Comparison of ENCODE assay signal across 8 cellular contexts in genomic region chr7:55254242-55254595, GRCh38.
A peak's percentile ranks its signal among the peaks of the same experiment; 100 is the strongest.
DNase-seq lines count a peak whose midpoint lies in the region; ATAC-seq and TF ChIP-seq lines count a peak whose summit lies in the region.

No MANE protein-coding gene starts in this region.

- DNase-seq in heart right ventricle (no peak), Right ventricle myocardium inferior (ENCODE audit: missing footprints) (no peak), brain microvascular endothelial cell (no peak), memory B cell (ENCODE audit: low spot score in 2 of 2) (no peak), uterus (no peak), NAMALWA (ENCODE audit: low spot score) (no peak), GM20000 (ENCODE audit: low spot score) (no peak), DMS114 treated with DMSO at 0.1 percent for 48 hours (lab: John Stamatoyannopoulos, UW; ENCODE audit: unreplicated experiment) (no peak)

- H3K4me1 ChIP-seq in heart right ventricle = peaks cover 0 to 19% (median 11%) of the 10 kb centered on the region in 9 donors
- H3K4me1 ChIP-seq in uterus = no peaks in the 10 kb centered on the region

- no peak overlapping the region for H3K27ac Mint-ChIP-seq in memory B cell

- no peak for ATAC-seq in heart right ventricle
- no peak for ATAC-seq in Right ventricle myocardium inferior
- ATAC-seq in memory B cell (ENCODE audit: low read depth) = no peak

- in situ Hi-C loops in brain microvascular endothelial cell (cut with HindIII; ENCODE audit: low pct_ligation_motif_present, low sequenced_read_pairs) = loop anchor here (25.0 kb wide), 1 partner anchor 467 kb away; no protein-coding TSS in a partner anchor

- peak overlapping the region; percentile 73 for H3K4me3 Mint-ChIP-seq in memory B cell

- H3K9me3 ChIP-seq in heart right ventricle = no peaks in the 10 kb centered on the region
- H3K9me3 ChIP-seq in uterus = no peaks in the 10 kb centered on the region

- peak overlapping the region; percentile 46 to 84 (median 60) for H3K4me3 ChIP-seq in heart right ventricle
- peak overlapping the region; percentile 56 for H3K4me3 ChIP-seq in brain microvascular endothelial cell (ENCODE audit: low read depth, low read length)
- H3K4me3 ChIP-seq in uterus = peak overlapping the region; percentile 38 to 46

- intact Hi-C loops in heart right ventricle (cut with DNase I) = loop anchor here in 7 of 10 donors (2.0 to 10.0 kb wide), 12 partner anchors 119 to 479 kb away; partner anchors contain the start of gene EGFR (in 5 of the 7)
- intact Hi-C loops in Right ventricle myocardium inferior (cut with DNase I) = loop anchor here (2.0 to 10.0 kb wide), 5 partner anchors 119 to 465 kb away; partner anchors contain the start of gene EGFR
- intact Hi-C loops in uterus (cut with DNase I; ENCODE audit: low total_unique reads) = loop anchor here (5.0 kb wide), 1 partner anchor 472 kb away; no protein-coding TSS in a partner anchor

- peak overlapping the region in 1 of 10 donors; percentile 52 for H3K27ac ChIP-seq in heart right ventricle
- H3K27ac ChIP-seq in brain microvascular endothelial cell = no peak overlapping the region
- H3K27ac ChIP-seq in uterus = no peak overlapping the region

- no peaks in the 10 kb centered on the region for H3K36me3 Mint-ChIP-seq in memory B cell

- no peak for TF ChIP-seq POLR2A in uterus (IDR thresholded peaks at IDR 0.05)

- no peak for TF ChIP-seq CTCF in heart right ventricle (IDR thresholded peaks at IDR 0.05)
- no peak for TF ChIP-seq CTCF in brain microvascular endothelial cell (IDR thresholded peaks at IDR 0.05; ENCODE audit: low read depth, low read length, missing control alignments)
- no peak for TF ChIP-seq CTCF in uterus (IDR thresholded peaks at IDR 0.05)
- no peak for TF ChIP-seq CTCF in GM20000 (IDR thresholded peaks at IDR 0.05; ENCODE audit: extremely low read depth, missing control alignments)

- H3K36me3 ChIP-seq in heart right ventricle (no peaks in the 10 kb centered on the region), brain microvascular endothelial cell (replicated peaks) (no peaks in the 10 kb centered on the region), uterus (no peaks in the 10 kb centered on the region)

- H3K27me3 Mint-ChIP-seq in memory B cell = peaks cover 24% of the 10 kb centered on the region

- 24 to 33% methylated on average over 21 of the region's 21 CpGs for WGBS in heart right ventricle, 2 donors

- no peaks in the 10 kb centered on the region for H3K9me3 Mint-ChIP-seq in memory B cell

- H3K4me1 Mint-ChIP-seq in memory B cell = peaks cover 3% of the 10 kb centered on the region

- peaks cover 6 to 55% (median 23%) of the 10 kb centered on the region in 7 donors for H3K27me3 ChIP-seq in heart right ventricle
- peaks cover 2% of the 10 kb centered on the region for H3K27me3 ChIP-seq in brain microvascular endothelial cell (replicated peaks)
- no peaks in the 10 kb centered on the region for H3K27me3 ChIP-seq in uterus
